19 cellular contexts compared by ENCODE assay signal in genomic region chr16:4016648-4017047, GRCh38.
DNase-seq lines count a peak whose midpoint lies in the region; ATAC-seq, FAIRE-seq and TF ChIP-seq lines count a peak whose summit lies in the region.
"Had no signal": no experiment of that assay in that cellular context is flagged by ENCODE, and none has a peak within 500 bp of the region (broad histone marks: within the 10 kb centered on the region; RNA-seq: fewer than 3 reads in every experiment).

No MANE protein-coding gene starts in this region.

- 66% methylated on average over 4 of the region's 4 CpGs for WGBS in A549 (ENCODE audit: missing lambda C conversion rate)
- 61 to 65% methylated on average over 4 of the region's 4 CpGs for WGBS in testis, 2 donors

- no peak for ATAC-seq in A549
- ATAC-seq in stimulated activated memory B cell treated with anti-CD40 and anti-IgM and Interleukin-4, amounts not matched to agents 10 μg/mL and 1 μg/mL and 100 μg/mL, for 72 hours = no peak
- ATAC-seq: activated CD8-positive, alpha-beta T cell treated with anti-CD3 and anti-CD28 coated beads for 36 hours; foreskin keratinocyte had no signal

- H3K4me1 ChIP-seq in A549 (peaks cover 68% of the 10 kb centered on the region), testis (peaks cover 13% of the 10 kb centered on the region)

- no peaks in the 10 kb centered on the region for H3K36me3 ChIP-seq in testis (ENCODE audit: low read depth, missing control alignments)
- H3K36me3 ChIP-seq: neural progenitor cell had no signal

- H3K9me3 ChIP-seq in A549 (no peaks in the 10 kb centered on the region), testis (no peaks in the 10 kb centered on the region)

- H3K4me3 ChIP-seq in A549 (no peak overlapping the region), HL-60 (replicated peaks; ENCODE audit: insufficient read depth, low read length) (no peak overlapping the region), testis (no peak overlapping the region)
- H3K4me3 ChIP-seq: dorsolateral prefrontal cortex, neural progenitor cell had no signal

- H3K27ac Mint-ChIP-seq in stimulated activated memory B cell treated with anti-CD40 and anti-IgM and Interleukin-4, amounts not matched to agents 10 μg/mL and 1 μg/mL and 100 μg/mL, for 72 hours = no peak overlapping the region
- no peak overlapping the region for H3K27ac Mint-ChIP-seq in HFFc6
- H3K27ac Mint-ChIP-seq: activated CD8-positive, alpha-beta T cell treated with anti-CD3 and anti-CD28 coated beads for 36 hours; neural progenitor cell had no signal

- POLR2A ChIA-PET in A549 (lab: Yijun Ruan, JAX) = no interaction called here

- no peaks in the 10 kb centered on the region for H3K27me3 ChIP-seq in HL-60 (ENCODE audit: insufficient read depth, poor library complexity, severe bottlenecking)
- no peaks in the 10 kb centered on the region for H3K27me3 ChIP-seq in testis
- H3K27me3 ChIP-seq: dorsolateral prefrontal cortex, foreskin keratinocyte, neural progenitor cell had no signal

- CTCF ChIA-PET in A549 (lab: Yijun Ruan, JAX) = interaction anchor here (0.9 to 2.2 kb wide), 5 partner anchors 12 to 238 kb away, joined by 3 to 10 read pairs (median 3); no protein-coding TSS in a partner anchor

- no peak for TF ChIP-seq CTCF in A549 (IDR thresholded peaks at IDR 0.05)
- no peak for TF ChIP-seq CTCF in HL-60 (IDR thresholded peaks at IDR 0.05; ENCODE audit: insufficient read depth, low read length)
- TF ChIP-seq CTCF in HFFc6 (IDR thresholded peaks at IDR 0.05) = no peak
- no peak for TF ChIP-seq CTCF in testis (IDR thresholded peaks at IDR 0.05)

- no peak for TF ChIP-seq RAD21 in A549 (conservative IDR thresholded peaks at IDR 0.05 in 1 of 2, IDR thresholded peaks at IDR 0.05 in 1 of 2)

- peaks cover 25% of the 10 kb centered on the region for H3K27me3 Mint-ChIP-seq in stimulated activated memory B cell treated with anti-CD40 and anti-IgM and Interleukin-4, amounts not matched to agents 10 μg/mL and 1 μg/mL and 100 μg/mL, for 72 hours
- no peaks in the 10 kb centered on the region for H3K27me3 Mint-ChIP-seq in HFFc6 (ENCODE audit: insufficient read depth)
- H3K27me3 Mint-ChIP-seq: activated CD8-positive, alpha-beta T cell treated with anti-CD3 and anti-CD28 coated beads for 36 hours had no signal

- DNase-seq in A549 (ENCODE audit: low read depth in 1 of 2, low spot score in 1 of 2) (no peak), HL-60 (ENCODE audit: low read depth in 1 of 2, low spot score in 1 of 2) (peak; percentile 85 to 95), SIG-M5 treated with dmso at 0.1 percent for 504 hours (lab: John Stamatoyannopoulos, UW; ENCODE audit: unreplicated experiment) (peak; percentile 92), fibroblast of peridontal ligament (ENCODE audit: extremely low read depth) (peak; percentile 96), NCI-H1048 (lab: John Stamatoyannopoulos, UW) (no peak), HFFc6 (no peak), testis (no peak)
- DNase-seq: activated CD8-positive, alpha-beta T cell treated with anti-CD3 and anti-CD28 coated beads for 36 hours; activated effector memory CD4-positive, alpha-beta T cell treated with Interleukin-2 at 50 U/mL for 16 hours; DMS53; dorsolateral prefrontal cortex; foreskin keratinocyte; KG1; NCI-H1694 treated with DMSO at 0.1 percent for 48 hours; NCI-H524 treated with DMSO at 0.1 percent for 48 hours; stimulated activated naive CD4-positive, alpha-beta T cell treated with Interleukin-2 at 50 U/mL for 16 hours had no signal

- H3K27ac ChIP-seq in A549 = peak overlapping the region in 1 of 2 experiments; percentile 85; a peak in 3 of 6 replicates
- peak overlapping the region; percentile 53 for H3K27ac ChIP-seq in HL-60 (replicated peaks)
- H3K27ac ChIP-seq in testis = no peak overlapping the region
- H3K27ac ChIP-seq: dorsolateral prefrontal cortex, foreskin keratinocyte, neural progenitor cell had no signal

- H3K4me2 ChIP-seq in A549 = no peak overlapping the region
- H3K4me2 ChIP-seq: neural progenitor cell had no signal

- intact Hi-C loops in testis (cut with DNase I; ENCODE audit: low total_unique reads) = no loop called here

- no peak for TF ChIP-seq EP300 in A549 (IDR thresholded peaks at IDR 0.05)

- no peak overlapping the region for H3K4me3 Mint-ChIP-seq in stimulated activated memory B cell treated with anti-CD40 and anti-IgM and Interleukin-4, amounts not matched to agents 10 μg/mL and 1 μg/mL and 100 μg/mL, for 72 hours
- H3K4me3 Mint-ChIP-seq in HFFc6 = no peak overlapping the region
- H3K4me3 Mint-ChIP-seq: activated CD8-positive, alpha-beta T cell treated with anti-CD3 and anti-CD28 coated beads for 36 hours; neural progenitor cell had no signal

- no peaks in the 10 kb centered on the region for H3K9me3 Mint-ChIP-seq in stimulated activated memory B cell treated with anti-CD40 and anti-IgM and Interleukin-4, amounts not matched to agents 10 μg/mL and 1 μg/mL and 100 μg/mL, for 72 hours
- H3K9me3 Mint-ChIP-seq in HFFc6 = no peaks in the 10 kb centered on the region
- H3K9me3 Mint-ChIP-seq: activated CD8-positive, alpha-beta T cell treated with anti-CD3 and anti-CD28 coated beads for 36 hours; neural progenitor cell had no signal

- H3K36me3 Mint-ChIP-seq in stimulated activated memory B cell treated with anti-CD40 and anti-IgM and Interleukin-4, amounts not matched to agents 10 μg/mL and 1 μg/mL and 100 μg/mL, for 72 hours = no peaks in the 10 kb centered on the region
- peaks cover 4% of the 10 kb centered on the region; the same call in 1 of the 2 replicates for H3K36me3 Mint-ChIP-seq in HFFc6 (ENCODE audit: low read depth)
- H3K36me3 Mint-ChIP-seq: neural progenitor cell had no signal

- FAIRE-seq in A549 (lab: Jason Lieb, UNC) = no peak
- FAIRE-seq: H54 had no signal

- H3K4me1 Mint-ChIP-seq in stimulated activated memory B cell treated with anti-CD40 and anti-IgM and Interleukin-4, amounts not matched to agents 10 μg/mL and 1 μg/mL and 100 μg/mL, for 72 hours = peaks cover 17% of the 10 kb centered on the region
- peaks cover 50% of the 10 kb centered on the region for H3K4me1 Mint-ChIP-seq in HFFc6 (ENCODE audit: low read depth)

- TF ChIP-seq POLR2A in A549 (IDR thresholded peaks at IDR 0.05; ENCODE audit: low read length) (no peak), testis (IDR thresholded peaks at IDR 0.05) (no peak)

TF ChIP-seq in A549, 52 proteins besides CTCF, POLR2A, EP300 and RAD21:
- TF ChIP-seq CEBPB (IDR thresholded peaks at IDR 0.05) (peak; percentile 18 to 40; a peak in 2 of 4 replicates), BHLHE40 (IDR thresholded peaks at IDR 0.05; ENCODE audit: low read depth, low read length) (no peak)

Comparison
In these comparisons a context has a peak if more than half of its experiments do, and no peak if none do; other contexts are left out.
1. DNase-seq: peak in HL-60 (2 of 2), SIG-M5 treated with dmso at 0.1 percent for 504 hours (single experiment) and fibroblast of peridontal ligament (single experiment); none in A549 (0 of 2), NCI-H1048 (single experiment), HFFc6 (single experiment) and testis (single experiment).